Comparison of ENCODE assay signal across 21 cellular contexts in genomic region chr5:123351315-123351714, GRCh38.
A peak's percentile ranks its signal among the peaks of the same experiment; 100 is the strongest.
DNase-seq lines count a peak whose midpoint lies in the region; ATAC-seq, FAIRE-seq and TF ChIP-seq lines count a peak whose summit lies in the region.
"Had no signal": no experiment of that assay in that cellular context is flagged by ENCODE, and none has a peak within 500 bp of the region (broad histone marks: within the 10 kb centered on the region; RNA-seq: fewer than 3 reads in every experiment).

No MANE protein-coding gene starts in this region.

- no peak overlapping the region for H2BK20ac ChIP-seq in IMR-90 (ENCODE audit: low read depth, low read length)

- H3K18ac ChIP-seq in IMR-90 (ENCODE audit: low read depth, low read length) = no peak overlapping the region

- ATAC-seq in IMR-90 (ENCODE audit: low read depth) (peak; percentile 84), GM19328 (IDR thresholded peaks at IDR 0.05; ENCODE audit: unreplicated experiment) (no peak)
- ATAC-seq: CD8-positive, alpha-beta T cell; GM12878; GM23338 had no signal

- H3K14ac ChIP-seq in IMR-90 (replicated peaks; ENCODE audit: low read depth, low read length) = no peak overlapping the region

- intact Hi-C loops in IMR-90 (cut with micrococcal nuclease) = no loop called here

- H3K56ac ChIP-seq in IMR-90 (ENCODE audit: extremely low read depth, insufficient read depth, low read length) = no peak overlapping the region

- peaks cover 13% of the 10 kb centered on the region for H3K36me3 Mint-ChIP-seq in activated naive CD8-positive, alpha-beta T cell
- H3K36me3 Mint-ChIP-seq in activated naive CD8-positive, alpha-beta T cell treated with anti-CD3 and anti-CD28 coated beads for 36 hours = peaks cover 19% of the 10 kb centered on the region
- peaks cover 9% of the 10 kb centered on the region for H3K36me3 Mint-ChIP-seq in HFFc6 (ENCODE audit: low read depth)

- peak overlapping the region; percentile 87 for H2BK5ac ChIP-seq in IMR-90 (ENCODE audit: low read depth, low read length, poor library complexity, severe bottlenecking)

- H3K79me1 ChIP-seq in IMR-90 (ENCODE audit: low read depth in 1 of 2, low read length in 2 of 2) = no peaks in the 10 kb centered on the region

- H3K36me3 ChIP-seq in IMR-90 (ENCODE audit: control insufficient read depth, insufficient read depth, low read length) = peaks cover 3% of the 10 kb centered on the region; the same call in 1 of the 2 replicates

- WGBS in IMR-90 (ENCODE audit: extremely low coverage in 2 of 2, insufficient read length in 1 of 2), 2 experiments = no CpG with 5 or more reads among the region's 1 CpG

- H3K4me1 Mint-ChIP-seq in activated naive CD8-positive, alpha-beta T cell (ENCODE audit: low read depth) = no peaks in the 10 kb centered on the region
- no peaks in the 10 kb centered on the region for H3K4me1 Mint-ChIP-seq in activated naive CD8-positive, alpha-beta T cell treated with anti-CD3 and anti-CD28 coated beads for 36 hours
- peaks cover 14% of the 10 kb centered on the region for H3K4me1 Mint-ChIP-seq in HFFc6 (ENCODE audit: low read depth)
- H3K4me1 Mint-ChIP-seq: GM23338 had no signal

- TF ChIP-seq POLR2A in IMR-90 (IDR thresholded peaks at IDR 0.05; ENCODE audit: low read depth, low read length) = no peak

- peak overlapping the region; percentile 12 for H3K27ac Mint-ChIP-seq in activated naive CD8-positive, alpha-beta T cell
- H3K27ac Mint-ChIP-seq in activated naive CD8-positive, alpha-beta T cell treated with anti-CD3 and anti-CD28 coated beads for 36 hours = no peak overlapping the region
- no peak overlapping the region for H3K27ac Mint-ChIP-seq in HFFc6
- H3K27ac Mint-ChIP-seq: B cell; CD8-positive, alpha-beta T cell; GM23338; H9 had no signal

- H3K9me3 Mint-ChIP-seq in activated naive CD8-positive, alpha-beta T cell (ENCODE audit: low read depth) = peaks cover 7% of the 10 kb centered on the region
- H3K9me3 Mint-ChIP-seq in activated naive CD8-positive, alpha-beta T cell treated with anti-CD3 and anti-CD28 coated beads for 36 hours = peaks cover 6% of the 10 kb centered on the region
- H3K9me3 Mint-ChIP-seq in HFFc6 = no peaks in the 10 kb centered on the region
- H3K9me3 Mint-ChIP-seq: CD8-positive, alpha-beta T cell had no signal

- H3K23ac ChIP-seq in IMR-90 (ENCODE audit: low read depth, low read length) = no peak overlapping the region

- no peak overlapping the region; the same call in 1 of the 2 replicates for H3K27ac ChIP-seq in IMR-90 (ENCODE audit: insufficient read depth, low read length)
- H3K27ac ChIP-seq: BLaER1, C4-2B had no signal

- no peaks in the 10 kb centered on the region for H3K27me3 ChIP-seq in IMR-90 (ENCODE audit: control insufficient read depth, insufficient read depth, low read length)
- H3K27me3 ChIP-seq: BLaER1 had no signal

- H4K5ac ChIP-seq in IMR-90 (ENCODE audit: low read depth, low read length) = no peak overlapping the region

- no peak overlapping the region for H3K4me3 ChIP-seq in IMR-90 (ENCODE audit: insufficient read depth, low read depth, low read length)
- H3K4me3 ChIP-seq: BLaER1, GM12878, GM23338 had no signal

- no peaks in the 10 kb centered on the region for H4K20me1 ChIP-seq in IMR-90 (ENCODE audit: insufficient read depth, low read length)
- H4K20me1 ChIP-seq: BLaER1 had no signal

- no peak overlapping the region for H4K91ac ChIP-seq in IMR-90 (ENCODE audit: insufficient read depth, low read depth, low read length)

- TF ChIP-seq RAD21 in IMR-90 (IDR thresholded peaks at IDR 0.05; ENCODE audit: low read length) = no peak

- no peaks in the 10 kb centered on the region for H3K9me3 ChIP-seq in IMR-90 (ENCODE audit: control insufficient read depth, insufficient read depth, low read length)
- H3K9me3 ChIP-seq: Caco-2 had no signal

- H3K9me1 ChIP-seq in IMR-90 (ENCODE audit: insufficient read depth, low read length) = no peaks in the 10 kb centered on the region

- peak; percentile 15 for FAIRE-seq in endometrium (lab: Jason Lieb, UNC)
- FAIRE-seq: GM12878, GM19239 had no signal

- CTCF ChIA-PET in IMR-90 (lab: Yijun Ruan, JAX) = no interaction called here

- no TSS peak for BruUV-seq in IMR-90 (replicated peaks; lab: Mats Ljungman, UMichigan)

- H3K4me1 ChIP-seq in IMR-90 (ENCODE audit: control insufficient read depth, insufficient read depth, low read length) = no peaks in the 10 kb centered on the region
- H3K4me1 ChIP-seq: BLaER1, Caco-2 had no signal

- in situ Hi-C loops in IMR-90 (cut with MboI; ENCODE audit: low sequenced_read_pairs) = no loop called here

- no peak overlapping the region for H2AFZ ChIP-seq in IMR-90 (replicated peaks; ENCODE audit: low read length, poor library complexity)
- H2AFZ ChIP-seq: GM23338 had no signal

- no peak overlapping the region for H3K4me3 Mint-ChIP-seq in activated naive CD8-positive, alpha-beta T cell
- H3K4me3 Mint-ChIP-seq in activated naive CD8-positive, alpha-beta T cell treated with anti-CD3 and anti-CD28 coated beads for 36 hours = no peak overlapping the region
- H3K4me3 Mint-ChIP-seq in HFFc6 = no peak overlapping the region
- H3K4me3 Mint-ChIP-seq: B cell; CD4-positive, CD25-positive, alpha-beta regulatory T cell; CD8-positive, alpha-beta T cell; GM23338; H9 had no signal

- H2BK15ac ChIP-seq in IMR-90 (ENCODE audit: low read depth, low read length) = no peak overlapping the region

- no peak overlapping the region for H2BK120ac ChIP-seq in IMR-90 (ENCODE audit: low read depth, low read length)

- no peak overlapping the region for H4K8ac ChIP-seq in IMR-90 (ENCODE audit: low read depth in 2 of 2, low read length in 2 of 2)

- no peak for DNase-seq in activated naive CD8-positive, alpha-beta T cell treated with anti-CD3 and anti-CD28 coated beads for 36 hours
- peak; percentile 69 for DNase-seq in IMR-90
- DNase-seq in HFFc6 = no peak
- no peak for DNase-seq in DMS53 (lab: John Stamatoyannopoulos, UW)
- DNase-seq: Caco-2; CD4-positive, CD25-positive, alpha-beta regulatory T cell; CD8-positive, alpha-beta T cell; DMS153; DMS79; EL; GDM1; H9 had no signal

- TF ChIP-seq CTCF in IMR-90 (conservative IDR thresholded peaks at IDR 0.05; ENCODE audit: low read depth, low read length) = no peak
- no peak for TF ChIP-seq CTCF in HFFc6 (IDR thresholded peaks at IDR 0.05)

- no peak overlapping the region for H3K4me2 ChIP-seq in IMR-90 (ENCODE audit: low read depth, low read length)
- H3K4me2 ChIP-seq: BLaER1, GM23338 had no signal

- no peak overlapping the region for H3K9ac ChIP-seq in IMR-90 (ENCODE audit: low read depth, low read length)
- H3K9ac ChIP-seq: BLaER1 had no signal

- H2AK9ac ChIP-seq in IMR-90 (replicated peaks; ENCODE audit: low read depth, low read length, poor library complexity) = no peak overlapping the region

- H2AK5ac ChIP-seq in IMR-90 (ENCODE audit: low read depth, low read length) = no peak overlapping the region

- dilution Hi-C loops in IMR-90 (cut with HindIII; ENCODE audit: low sequenced_read_pairs, unreplicated experiment) = no loop called here

- H3K4ac ChIP-seq in IMR-90 (ENCODE audit: low read depth, low read length) = no peak overlapping the region

- no peaks in the 10 kb centered on the region for H3K27me3 Mint-ChIP-seq in activated naive CD8-positive, alpha-beta T cell
- no peaks in the 10 kb centered on the region for H3K27me3 Mint-ChIP-seq in activated naive CD8-positive, alpha-beta T cell treated with anti-CD3 and anti-CD28 coated beads for 36 hours
- H3K27me3 Mint-ChIP-seq in HFFc6 (ENCODE audit: insufficient read depth) = no peaks in the 10 kb centered on the region
- H3K27me3 Mint-ChIP-seq: B cell; CD4-positive, CD25-positive, alpha-beta regulatory T cell had no signal

- POLR2A ChIA-PET in IMR-90 (lab: Charles Lee; ENCODE audit: unreplicated experiment) = no interaction called here

TF ChIP-seq in IMR-90, 13 proteins besides CTCF, POLR2A, EP300 and RAD21:
- TF ChIP-seq MAZ (IDR thresholded peaks at IDR 0.05; ENCODE audit: borderline replicate concordance, low read depth, low read length) (no peak), CEBPB (IDR thresholded peaks at IDR 0.05; ENCODE audit: low read depth, low read length) (no peak), CHD1 (IDR thresholded peaks at IDR 0.05; ENCODE audit: low read depth, low read length) (no peak), RFX5 (IDR thresholded peaks at IDR 0.05; ENCODE audit: low read depth, low read length) (no peak), ELK1 (IDR thresholded peaks at IDR 0.05; ENCODE audit: borderline replicate concordance, low read depth, low read length) (no peak), SMC3 (IDR thresholded peaks at IDR 0.05; ENCODE audit: low read depth, low read length) (no peak)
TF ChIP-seq in IMR-90: peak in this region for 0.
